8 cellular contexts compared by ENCODE assay signal in genomic region chr11:6320411-6321207, GRCh38. TPM values are rescaled to one million over a fixed set of nuclear protein-coding genes. Genes with fewer than 3 reads are reported as not detected.
A peak's percentile ranks its signal among the peaks of the same experiment; 100 is the strongest.
DNase-seq lines count a peak whose midpoint lies in the region; ATAC-seq lines count a peak whose summit lies in the region.

TSS of gene CAVIN3 (minus strand) at chr11:6320501. CDS start at chr11:6320476, 25 bp downstream.

- WGBS in HUES64: 5% methylated on average over 44 of the region's 44 CpGs

- H3K4me1 ChIP-seq in HUES64 (ENCODE audit: insufficient read depth, low read length): peaks cover 45% of the 10 kb centered on the region

- peak; percentile 34 for ATAC-seq in GM19397 (IDR thresholded peaks at IDR 0.05; ENCODE audit: unreplicated experiment)
- no peak for ATAC-seq in GM18520 (IDR thresholded peaks at IDR 0.05; ENCODE audit: unreplicated experiment)

- peak within 1 kb of the TSS; percentile 88 for H3K27ac ChIP-seq in HUES64 (ENCODE audit: low read depth, low read length)

- H3K4me3 ChIP-seq in HUES64 (ENCODE audit: low read length): peak within 1 kb of the TSS; percentile 73

- DNase-seq in AG08395 (ENCODE audit: low spot score): peak; percentile 80
- peak; percentile 24 for DNase-seq in activated naive CD4-positive, alpha-beta T cell treated with anti-CD3 and anti-CD28 coated beads, Interleukin-2, amount 50 U/mL, for 16 hours
- DNase-seq in glomerular endothelial cell (ENCODE audit: extremely low read depth, low read depth, low spot score): no peak
- DNase-seq in posterior vena cava (ENCODE audit: low spot score): peak; percentile 97
- DNase-seq in GF-D8 (lab: John Stamatoyannopoulos, UW): no peak

- H3K27me3 ChIP-seq in HUES64 (ENCODE audit: insufficient read depth, low read length): no peaks in the 10 kb centered on the region; the same call in 1 of the 2 replicates

- H3K9ac ChIP-seq in HUES64 (ENCODE audit: low read depth, low read length): peak within 1 kb of the TSS; percentile 86

- H3K36me3 ChIP-seq in HUES64 (ENCODE audit: insufficient read depth, low read length): no peaks in the 10 kb centered on the region

- intact Hi-C loops in posterior vena cava (cut with DNase I): loop anchor here in 1 of 2 donors (5.0 kb wide), 1 partner anchor 42 kb away; no protein-coding TSS in a partner anchor

- no peaks in the 10 kb centered on the region for H3K9me3 ChIP-seq in HUES64 (ENCODE audit: insufficient read depth, low read depth, low read length)

RNA-seq across cellular contexts. Expression of gene CAVIN3, which starts in this region (rescaled TPM):
- 20.0 TPM for polyA plus RNA-seq in HUES64 (2013, experiment 1 of 2)
- 17.8 TPM for polyA plus RNA-seq in HUES64 (2013, experiment 2 of 2)
- total RNA-seq in glomerular endothelial cell (365 and 424 TPM in 2 replicates), posterior vena cava (100 to 1,000 TPM; 156 to 166 TPM)

Comparison
In these comparisons a context has a peak if more than half of its experiments do, and no peak if none do; other contexts are left out.
1. DNase-seq: peak in AG08395 (single experiment), activated naive CD4-positive, alpha-beta T cell treated with anti-CD3 and anti-CD28 coated beads, Interleukin-2, amount 50 U/mL, for 16 hours (single experiment) and posterior vena cava (single experiment); none in glomerular endothelial cell (single experiment) and GF-D8 (single experiment).